ENCODE assay signal across 8 cellular contexts in the genomic region with DNA sequence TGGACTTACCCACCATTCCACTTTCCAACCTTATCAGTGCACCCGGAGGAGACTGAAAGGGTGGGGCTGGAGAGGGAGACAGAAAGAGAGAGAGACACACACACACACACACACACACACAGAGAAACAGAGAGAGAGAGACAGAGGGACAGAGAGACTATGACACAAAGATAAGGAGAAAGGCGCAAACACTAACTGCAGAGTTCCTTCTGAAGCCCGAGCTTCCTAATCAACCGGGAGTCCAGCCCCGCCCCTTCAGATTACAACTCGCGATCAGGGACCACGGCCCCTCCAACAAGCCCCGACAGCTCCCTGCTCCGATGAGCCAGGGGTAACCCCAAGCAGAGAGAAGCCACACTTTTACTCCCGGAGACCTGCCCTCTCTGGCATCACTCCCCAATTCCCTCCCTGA. TPM values are rescaled to one million over a fixed set of nuclear protein-coding genes. Genes with fewer than 3 reads are reported as not detected.
A peak's percentile ranks its signal among the peaks of the same experiment; 100 is the strongest.
DNase-seq lines count a peak whose midpoint lies in the region; TF ChIP-seq lines count a peak whose summit lies in the region.

No MANE protein-coding gene starts in this region.

- H3K9ac ChIP-seq in skeletal muscle satellite cell (ENCODE audit: low read depth, low read length): peak overlapping the region; percentile 70

- H3K4me2 ChIP-seq in skeletal muscle satellite cell (ENCODE audit: low read length): peak overlapping the region; percentile 78

- peak overlapping the region; percentile 37 to 53 for H3K4me3 ChIP-seq in right atrium auricular region
- peak overlapping the region; percentile 65 for H3K4me3 ChIP-seq in skeletal muscle satellite cell (ENCODE audit: low read length)

- H3K9me3 Mint-ChIP-seq in activated CD4-positive, alpha-beta memory T cell treated with anti-CD3 and anti-CD28 coated beads, Interleukin-2, amount 10 ng/mL, durations not matched to agents 7 days and 5 days: no peaks in the 10 kb centered on the region

- peak overlapping the region; percentile 54 for H3K27ac ChIP-seq in right atrium auricular region

- H3K27me3 Mint-ChIP-seq in activated CD4-positive, alpha-beta memory T cell treated with anti-CD3 and anti-CD28 coated beads, Interleukin-2, amount 10 ng/mL, durations not matched to agents 7 days and 5 days: peaks cover 37% of the 10 kb centered on the region

- CTCF ChIA-PET in activated CD4-positive, alpha-beta memory T cell treated with anti-CD3 and anti-CD28 coated beads, Interleukin-2, amount 10 ng/mL, durations not matched to agents 7 days and 5 days (lab: Charles Lee): interaction anchor here (1.0 to 2.6 kb wide), 4 partner anchors 9 to 35 kb away, joined by 3 to 10 read pairs (median 4); a partner anchor contains a TSS

- TF ChIP-seq CTCF in right atrium auricular region (IDR thresholded peaks at IDR 0.05): no peak

- H3K27me3 ChIP-seq in right atrium auricular region: peaks cover 4 to 9% of the 10 kb centered on the region in 2 donors
- H3K27me3 ChIP-seq in skeletal muscle satellite cell (ENCODE audit: control insufficient read depth, insufficient read depth, low read length): no peaks in the 10 kb centered on the region

- H3K4me1 Mint-ChIP-seq in activated CD4-positive, alpha-beta memory T cell treated with anti-CD3 and anti-CD28 coated beads, Interleukin-2, amount 10 ng/mL, durations not matched to agents 7 days and 5 days: peaks cover 76% of the 10 kb centered on the region

- H3K36me3 ChIP-seq in right atrium auricular region (no peaks in the 10 kb centered on the region), skeletal muscle satellite cell (ENCODE audit: insufficient read depth, low read length) (no peaks in the 10 kb centered on the region)

- no peaks in the 10 kb centered on the region for H3K9me3 ChIP-seq in right atrium auricular region
- H3K9me3 ChIP-seq in skeletal muscle satellite cell (replicated peaks; ENCODE audit: low read length): no peaks in the 10 kb centered on the region

- POLR2A ChIA-PET in activated CD4-positive, alpha-beta memory T cell treated with anti-CD3 and anti-CD28 coated beads, Interleukin-2, amount 10 ng/mL, durations not matched to agents 7 days and 5 days (lab: Charles Lee): interaction anchor here (1.0 to 4.4 kb wide), 3 partner anchors 10 to 54 kb away, joined by 3 to 30 read pairs (median 27); a partner anchor contains a TSS

- peak overlapping the region; percentile 11 for H3K27ac Mint-ChIP-seq in activated CD4-positive, alpha-beta memory T cell treated with anti-CD3 and anti-CD28 coated beads, Interleukin-2, amount 10 ng/mL, durations not matched to agents 7 days and 5 days

- H3K36me3 Mint-ChIP-seq in activated CD4-positive, alpha-beta memory T cell treated with anti-CD3 and anti-CD28 coated beads, Interleukin-2, amount 10 ng/mL, durations not matched to agents 7 days and 5 days (ENCODE audit: low read depth): no peaks in the 10 kb centered on the region

- DNase-seq in NCI-H146 (lab: John Stamatoyannopoulos, UW) (peak; percentile 31), NCI-H146 treated with DMSO at 0.1 percent for 48 hours (lab: John Stamatoyannopoulos, UW; ENCODE audit: unreplicated experiment) (no peak), right atrium auricular region (ENCODE audit: low spot score) (no peak), H4 (ENCODE audit: low spot score) (no peak), NAMALWA (ENCODE audit: low spot score) (no peak), NCI-H2227 (lab: John Stamatoyannopoulos, UW; ENCODE audit: unreplicated experiment) (no peak)
- no peak for DNase-seq in activated CD4-positive, alpha-beta memory T cell treated with anti-CD3 and anti-CD28 coated beads, Interleukin-2, amount 10 ng/mL, durations not matched to agents 7 days and 5 days

- peaks cover 0 to 31% of the 10 kb centered on the region in 2 donors for H3K4me1 ChIP-seq in right atrium auricular region
- H3K4me1 ChIP-seq in skeletal muscle satellite cell (ENCODE audit: control insufficient read depth, insufficient read depth, low read length): peaks cover 18% of the 10 kb centered on the region

- H3K4me3 Mint-ChIP-seq in activated CD4-positive, alpha-beta memory T cell treated with anti-CD3 and anti-CD28 coated beads, Interleukin-2, amount 10 ng/mL, durations not matched to agents 7 days and 5 days: peak overlapping the region; percentile 58

RNA-seq across cellular contexts. Expression of a gene that starts 0.5 kb away (rescaled TPM):
- total RNA-seq in activated CD4-positive, alpha-beta memory T cell treated with anti-CD3 and anti-CD28 coated beads, Interleukin-2, amount 10 ng/mL, durations not matched to agents 7 days and 5 days: 1 to 10 TPM; 2.4 to 2.7 TPM
- 1 to 10 TPM; 1.3 to 2.4 TPM for total RNA-seq in right atrium auricular region
- total RNA-seq in skeletal muscle satellite cell (2012; rRNA removed): 0.44 and 0.76 TPM in 2 replicates
- 0.33 and 0.62 TPM in 2 replicates for total RNA-seq in H4 (2014; rRNA removed; shearing (Covaris generic))

RNA-seq across cellular contexts. Expression of a gene that starts 9.3 kb away (rescaled TPM):
- total RNA-seq in activated CD4-positive, alpha-beta memory T cell treated with anti-CD3 and anti-CD28 coated beads, Interleukin-2, amount 10 ng/mL, durations not matched to agents 7 days and 5 days: 1 to 10 TPM; 3.8 to 4.8 TPM
- total RNA-seq in right atrium auricular region: under 1 TPM in 1 of 2 donors, not detected in 1; 0.12 TPM
- 3.1 TPM in 1 of 2 replicates, not detected in the other for total RNA-seq in skeletal muscle satellite cell (2012; rRNA removed)
- total RNA-seq in H4 (2014; rRNA removed; shearing (Covaris generic)): 0.95 and 3.6 TPM in 2 replicates

RNA-seq across cellular contexts. Expression of a gene that starts 9.4 kb away (rescaled TPM):
- 10 to 100 TPM; 37.8 to 41.2 TPM for total RNA-seq in activated CD4-positive, alpha-beta memory T cell treated with anti-CD3 and anti-CD28 coated beads, Interleukin-2, amount 10 ng/mL, durations not matched to agents 7 days and 5 days
- 1 to 10 TPM; 5.1 to 8.3 TPM for total RNA-seq in right atrium auricular region
- 6.8 and 8.5 TPM in 2 replicates for total RNA-seq in skeletal muscle satellite cell (2012; rRNA removed)
- 7.7 and 8.0 TPM in 2 replicates for total RNA-seq in H4 (2014; rRNA removed; shearing (Covaris generic))

RNA-seq across cellular contexts. Expression of a gene that starts 9.8 kb away (rescaled TPM):
- total RNA-seq in activated CD4-positive, alpha-beta memory T cell treated with anti-CD3 and anti-CD28 coated beads, Interleukin-2, amount 10 ng/mL, durations not matched to agents 7 days and 5 days: 10 to 100 TPM; 12.9 to 13.1 TPM
- not detected for total RNA-seq in right atrium auricular region
- total RNA-seq in skeletal muscle satellite cell (2012; rRNA removed): 0.76 and 2.0 TPM in 2 replicates
- 0.35 TPM in 1 of 2 replicates, not detected in the other for total RNA-seq in H4 (2014; rRNA removed; shearing (Covaris generic))

RNA-seq across cellular contexts. Expression of a gene that starts 19.2 kb away (rescaled TPM):
- 100 to 1,000 TPM; 164 to 167 TPM for total RNA-seq in activated CD4-positive, alpha-beta memory T cell treated with anti-CD3 and anti-CD28 coated beads, Interleukin-2, amount 10 ng/mL, durations not matched to agents 7 days and 5 days
- 100 to 1,000 TPM; 153 to 168 TPM for total RNA-seq in right atrium auricular region
- total RNA-seq in skeletal muscle satellite cell (2012; rRNA removed): 91.0 and 95.5 TPM in 2 replicates
- 217 and 229 TPM in 2 replicates for total RNA-seq in H4 (2014; rRNA removed; shearing (Covaris generic))
